ENCODE assay signal across 36 cellular contexts in the genomic region with DNA sequence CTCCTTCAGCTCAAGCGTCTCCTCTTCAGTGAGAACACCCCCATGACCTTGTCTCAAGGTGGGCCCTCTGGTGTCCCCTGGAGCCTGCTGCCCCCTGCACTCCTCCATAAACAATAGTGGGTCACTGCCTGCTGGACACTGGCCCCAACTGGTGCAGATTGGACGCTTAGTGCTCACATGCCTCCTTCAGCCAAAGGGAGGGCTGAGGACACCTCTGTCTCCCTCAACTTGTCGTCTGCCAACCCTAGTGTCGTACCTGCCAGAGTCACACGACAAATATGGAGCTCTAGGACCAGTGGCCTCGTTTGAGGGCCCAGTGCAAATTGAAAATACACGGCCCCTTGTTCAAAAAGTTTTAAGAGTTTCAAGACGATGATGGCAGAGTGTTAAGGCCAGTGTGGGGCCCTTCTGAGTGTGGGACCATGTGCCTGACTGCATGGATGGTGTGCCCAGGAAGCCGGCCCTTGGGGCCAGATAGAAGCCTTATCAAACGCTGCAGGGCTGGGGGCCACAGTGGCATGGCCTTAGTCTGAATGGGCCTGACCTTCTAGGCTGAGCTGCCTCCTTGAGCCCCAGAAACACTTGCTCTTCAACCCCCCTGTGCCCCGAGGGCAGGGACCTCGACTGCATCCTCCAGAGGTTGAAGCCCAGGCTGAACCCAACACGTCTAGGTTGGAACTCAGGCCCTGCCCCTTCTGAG. TPM values are rescaled to one million over a fixed set of nuclear protein-coding genes. Genes with fewer than 3 reads are reported as not detected.
"Had no signal": no experiment of that assay in that cellular context is flagged by ENCODE, and none has a peak within 500 bp of the region (broad histone marks: within the 10 kb centered on the region; RNA-seq: fewer than 3 reads in every experiment).

No MANE protein-coding gene starts in this region.

- H3K4me3 ChIP-seq: ascending aorta, breast epithelium, cardiac muscle cell, colonic mucosa, dorsolateral prefrontal cortex, esophagus muscularis mucosa, gastrocnemius medialis had no signal

- H3K27me3 ChIP-seq: ascending aorta, breast epithelium, cardiac muscle cell, colonic mucosa, dorsolateral prefrontal cortex, esophagus muscularis mucosa, gastrocnemius medialis had no signal

- H3K9me3 ChIP-seq: breast epithelium, colonic mucosa, esophagus muscularis mucosa, gastrocnemius medialis had no signal

- H3K9me3 Mint-ChIP-seq: activated B cell treated with CpG ODN at 0.5 μM for 24 hours; activated CD8-positive, alpha-beta T cell treated with anti-CD3 and anti-CD28 coated beads for 36 hours; activated naive CD4-positive, alpha-beta T cell treated with anti-CD3 and anti-CD28 coated beads, Interleukin-2, amount 10 ng/mL, durations not matched to agents 7 days and 5 days; activated naive CD4-positive, alpha-beta T cell treated with anti-CD3 and anti-CD28 coated beads, Interleukin-2, amount 50 U/mL, for 72 hours; activated T-cell treated with anti-CD3 and anti-CD28 coated beads, Interleukin-2, amount 50 U/mL, for 24 hours; activated T-cell treated with anti-CD3 and anti-CD28 coated beads, Interleukin-2, amount 50 U/mL, for 72 hours; dendritic cell treated with granulocyte-macrophage colony-stimulating factor and Interleukin-4, amounts not matched to agents 40 ng/mL and 50 ng/mL, for 4 days; T-helper 2 cell treated with Interferon-gamma antibody and Interleukin-4, amounts not matched to agents 5 μg/mL and 100 μg/mL, for 36 hours had no signal

- H3K27me3 Mint-ChIP-seq: activated CD8-positive, alpha-beta T cell treated with anti-CD3 and anti-CD28 coated beads for 36 hours; activated T-cell treated with anti-CD3 and anti-CD28 coated beads, Interleukin-2, amount 50 U/mL, for 24 hours; brain had no signal

- H3K4me1 Mint-ChIP-seq: activated B cell treated with CpG ODN at 0.5 μM for 24 hours; activated CD8-positive, alpha-beta memory T cell treated with anti-CD3 and anti-CD28 coated beads, Interleukin-2, amount 10 ng/mL, durations not matched to agents 7 days and 5 days; activated naive CD4-positive, alpha-beta T cell treated with anti-CD3 and anti-CD28 coated beads, Interleukin-2, amount 10 ng/mL, durations not matched to agents 7 days and 5 days; activated naive CD8-positive, alpha-beta T cell treated with anti-CD3 and anti-CD28 coated beads, Interleukin-2, amount 10 ng/mL, durations not matched to agents 7 days and 5 days had no signal

- H3K36me3 Mint-ChIP-seq: activated CD8-positive, alpha-beta memory T cell treated with anti-CD3 and anti-CD28 coated beads, Interleukin-2, amount 10 ng/mL, durations not matched to agents 7 days and 5 days; activated naive CD4-positive, alpha-beta T cell treated with anti-CD3 and anti-CD28 coated beads, Interleukin-2, amount 10 ng/mL, durations not matched to agents 7 days and 5 days; activated naive CD4-positive, alpha-beta T cell treated with anti-CD3 and anti-CD28 coated beads, Interleukin-2, amount 50 U/mL, for 72 hours; activated naive CD8-positive, alpha-beta T cell treated with anti-CD3 and anti-CD28 coated beads, Interleukin-2, amount 10 ng/mL, durations not matched to agents 7 days and 5 days; brain had no signal

- H3K27ac ChIP-seq: ascending aorta, breast epithelium, cardiac muscle cell, colonic mucosa, dorsolateral prefrontal cortex, esophagus muscularis mucosa, foreskin keratinocyte, gastrocnemius medialis, WERI-Rb-1 had no signal

- H3K4me3 Mint-ChIP-seq: activated B cell treated with CpG ODN at 0.5 μM for 24 hours; activated CD8-positive, alpha-beta memory T cell treated with anti-CD3 and anti-CD28 coated beads, Interleukin-2, amount 10 ng/mL, durations not matched to agents 7 days and 5 days; activated CD8-positive, alpha-beta T cell treated with anti-CD3 and anti-CD28 coated beads for 36 hours; activated naive CD4-positive, alpha-beta T cell treated with anti-CD3 and anti-CD28 coated beads, Interleukin-2, amount 10 ng/mL, durations not matched to agents 7 days and 5 days; activated naive CD8-positive, alpha-beta T cell treated with anti-CD3 and anti-CD28 coated beads, Interleukin-2, amount 10 ng/mL, durations not matched to agents 7 days and 5 days; activated T-cell treated with anti-CD3 and anti-CD28 coated beads, Interleukin-2, amount 50 U/mL, for 24 hours; activated T-cell treated with anti-CD3 and anti-CD28 coated beads, Interleukin-2, amount 50 U/mL, for 72 hours; brain; dendritic cell treated with granulocyte-macrophage colony-stimulating factor and Interleukin-4, amounts not matched to agents 40 ng/mL and 50 ng/mL, for 4 days; T-helper 17 cell; T-helper 2 cell treated with Interferon-gamma antibody and Interleukin-4, amounts not matched to agents 5 μg/mL and 100 μg/mL, for 36 hours had no signal

- H3K4me1 ChIP-seq: ascending aorta, breast epithelium, colonic mucosa, esophagus muscularis mucosa, foreskin keratinocyte, gastrocnemius medialis had no signal

- DNase-seq: activated B cell treated with CpG ODN at 0.5 μM for 24 hours; activated CD4-positive, alpha-beta T cell treated with anti-CD3 and anti-CD28 coated beads for 48 hours; activated CD4-positive, alpha-beta T cell treated with anti-CD3 and anti-CD28 coated beads, Interleukin-2, amount 50 U/mL, for 1 hour; activated CD4-positive, alpha-beta T cell treated with anti-CD3 and anti-CD28 coated beads, Interleukin-2, amount 50 U/mL, for 48 hours; activated CD8-positive, alpha-beta memory T cell treated with anti-CD3 and anti-CD28 coated beads, Interleukin-2, amount 10 ng/mL, durations not matched to agents 7 days and 5 days; activated CD8-positive, alpha-beta memory T cell treated with anti-CD3 and anti-CD28 coated beads, Interleukin-2, amount 50 U/mL, for 48 hours; activated CD8-positive, alpha-beta T cell treated with anti-CD3 and anti-CD28 coated beads for 36 hours; activated gamma-delta T cell; activated naive CD4-positive, alpha-beta T cell; activated naive CD4-positive, alpha-beta T cell treated with anti-CD3 and anti-CD28 coated beads, Interleukin-2, amount 10 ng/mL, durations not matched to agents 7 days and 5 days; activated naive CD8-positive, alpha-beta T cell treated with anti-CD3 and anti-CD28 coated beads, Interleukin-2, amount 10 ng/mL, durations not matched to agents 7 days and 5 days; activated T-cell treated with anti-CD3 and anti-CD28 coated beads for 4 hours; activated T-cell treated with anti-CD3 and anti-CD28 coated beads, Interleukin-2, amount 50 U/mL, for 24 hours; activated T-cell treated with anti-CD3 and anti-CD28 coated beads, Interleukin-2, amount 50 U/mL, for 72 hours; central memory CD4-positive, alpha-beta T cell; cerebellar nuclear complex; colonic mucosa; dorsolateral prefrontal cortex; effector memory CD4-positive, alpha-beta T cell; erythroblast; foreskin keratinocyte; gastrocnemius medialis; glutamatergic neuron; T-helper 1 cell; T-helper 17 cell; T1000; WERI-Rb-1 had no signal

- H3K27ac Mint-ChIP-seq: activated B cell treated with CpG ODN at 0.5 μM for 24 hours; activated CD8-positive, alpha-beta memory T cell treated with anti-CD3 and anti-CD28 coated beads, Interleukin-2, amount 10 ng/mL, durations not matched to agents 7 days and 5 days; activated CD8-positive, alpha-beta T cell treated with anti-CD3 and anti-CD28 coated beads for 36 hours; activated naive CD4-positive, alpha-beta T cell treated with anti-CD3 and anti-CD28 coated beads, Interleukin-2, amount 10 ng/mL, durations not matched to agents 7 days and 5 days; activated naive CD4-positive, alpha-beta T cell treated with anti-CD3 and anti-CD28 coated beads, Interleukin-2, amount 50 U/mL, for 72 hours; activated naive CD8-positive, alpha-beta T cell treated with anti-CD3 and anti-CD28 coated beads, Interleukin-2, amount 10 ng/mL, durations not matched to agents 7 days and 5 days; activated T-cell treated with anti-CD3 and anti-CD28 coated beads, Interleukin-2, amount 50 U/mL, for 24 hours; activated T-cell treated with anti-CD3 and anti-CD28 coated beads, Interleukin-2, amount 50 U/mL, for 72 hours; brain; dendritic cell treated with granulocyte-macrophage colony-stimulating factor and Interleukin-4, amounts not matched to agents 40 ng/mL and 50 ng/mL, for 4 days; T-helper 17 cell; T-helper 2 cell treated with Interferon-gamma antibody and Interleukin-4, amounts not matched to agents 5 μg/mL and 100 μg/mL, for 36 hours had no signal

- H3K36me3 ChIP-seq: ascending aorta, breast epithelium, cardiac muscle cell, colonic mucosa, esophagus muscularis mucosa, gastrocnemius medialis, WERI-Rb-1 had no signal

RNA-seq across cellular contexts. Expression of gene APCDD1L, which starts 20.1 kb away (rescaled TPM):
- total RNA-seq: activated B cell treated with CpG ODN at 0.5 μM for 24 hours; activated CD8-positive, alpha-beta memory T cell treated with anti-CD3 and anti-CD28 coated beads for 36 hours; activated CD8-positive, alpha-beta memory T cell treated with anti-CD3 and anti-CD28 coated beads, Interleukin-2, amount 10 ng/mL, durations not matched to agents 7 days and 5 days; activated CD8-positive, alpha-beta T cell treated with anti-CD3 and anti-CD28 coated beads for 36 hours; activated naive CD4-positive, alpha-beta T cell treated with anti-CD3 and anti-CD28 coated beads, Interleukin-2, amount 50 U/mL, for 72 hours; activated naive CD8-positive, alpha-beta T cell treated with anti-CD3 and anti-CD28 coated beads, Interleukin-2, amount 10 ng/mL, durations not matched to agents 7 days and 5 days; activated T-cell treated with anti-CD3 and anti-CD28 coated beads, Interleukin-2, amount 50 U/mL, for 72 hours; T-helper 17 cell had no signal
